In the genomic region with DNA sequence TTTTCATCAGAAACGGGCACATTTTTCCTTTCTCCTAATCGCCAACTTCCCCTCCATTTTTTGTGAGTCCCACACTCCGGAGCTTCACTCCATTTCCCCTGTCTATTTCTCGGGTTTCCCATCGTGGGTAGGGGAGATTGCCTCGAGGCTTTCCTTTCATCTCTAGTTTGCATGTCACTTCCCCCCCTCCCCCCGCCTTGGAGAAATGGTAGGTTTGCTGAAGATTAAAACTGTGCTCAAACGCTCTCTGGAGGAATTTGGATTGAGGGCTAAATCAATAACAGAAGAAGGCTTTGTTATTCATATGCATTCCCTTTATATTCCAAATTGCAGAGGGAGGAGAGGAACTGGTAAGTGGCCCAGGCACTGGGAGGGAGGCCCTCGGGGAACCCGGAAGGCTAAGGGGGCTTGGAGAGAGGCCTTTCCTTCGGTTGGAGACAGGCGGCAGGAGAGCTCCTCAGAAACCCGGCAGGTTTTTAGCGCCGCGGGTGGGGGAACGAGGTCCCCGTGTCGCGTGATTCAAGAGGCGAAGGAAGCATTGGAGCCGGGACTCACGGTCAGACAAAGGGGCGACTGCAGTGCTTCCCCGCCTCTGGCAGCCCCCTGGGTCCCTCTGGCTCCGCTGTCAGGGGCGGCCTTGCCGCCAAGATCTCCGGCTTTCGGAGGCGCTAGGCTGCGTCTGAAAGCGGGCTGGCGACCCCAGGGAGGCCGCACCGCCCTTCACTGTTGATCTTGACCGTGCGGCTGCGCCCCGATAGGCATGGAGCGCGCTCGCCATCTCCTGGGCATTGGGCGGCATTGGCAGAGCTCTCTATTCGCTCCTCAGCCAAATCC, we compare ENCODE assay signal across 8 cellular contexts. TPM values are rescaled to one million over a fixed set of nuclear protein-coding genes. Genes with fewer than 3 reads are reported as not detected.
A peak's percentile ranks its signal among the peaks of the same experiment; 100 is the strongest.
DNase-seq lines count a peak whose midpoint lies in the region; ATAC-seq and TF ChIP-seq lines count a peak whose summit lies in the region.

No MANE protein-coding gene starts in this region.

- intact Hi-C loops in PC-3 (cut with micrococcal nuclease), result loop anchor here (1.0 to 10.0 kb wide), 6 partner anchors 406 to 1062 kb away; no protein-coding TSS in a partner anchor
- intact Hi-C loops in activated T-helper 2 cell treated with anti-CD3 and anti-CD28 coated beads, Interferon-gamma antibody, Interleukin-2, Interleukin-4, amounts not matched to agents 10 μg/mL and 5 μg/mL and 100 μg/mL, durations not matched to agents 14 hours and 24 hours and 36 hours (cut with micrococcal nuclease), result loop anchor here (1.0 to 5.0 kb wide), 5 partner anchors 14 to 730 kb away; a partner anchor contains a TSS

- no peaks in the 10 kb centered on the region for H3K79me2 ChIP-seq in PC-3 (ENCODE audit: low read length)

- H3F3A ChIP-seq in PC-3 (ENCODE audit: low read length, unreplicated experiment), result no peaks in the 10 kb centered on the region

- peak; percentile 90 for TF ChIP-seq CTCF in PC-3 (conservative IDR thresholded peaks at IDR 0.05; ENCODE audit: low read depth, low read length)
- TF ChIP-seq CTCF in gastroesophageal sphincter (IDR thresholded peaks at IDR 0.05), result peak in 3 of 4 experiments; percentile 54 to 88 (median 61)
- TF ChIP-seq CTCF in upper lobe of left lung (IDR thresholded peaks at IDR 0.05), result peak; percentile 67 to 90 (median 78)

- DNase-seq in DMS153 treated with DMSO at 0.1 percent for 48 hours (lab: John Stamatoyannopoulos, UW; ENCODE audit: unreplicated experiment) (peak; percentile 95), PC-3 (peak; percentile 80), occipital lobe (lab: John Stamatoyannopoulos, UW) (peak; percentile 6), upper lobe of left lung (peak; percentile 66 to 90)
- DNase-seq in activated T-helper 2 cell treated with anti-CD3 and anti-CD28 coated beads, Interferon-gamma antibody, Interleukin-2, Interleukin-4, amounts not matched to agents 10 μg/mL and 5 μg/mL and 100 μg/mL, durations not matched to agents 14 hours and 24 hours and 36 hours (ENCODE audit: low spot score), result no peak

- H3K36me3 Mint-ChIP-seq in activated T-helper 2 cell treated with anti-CD3 and anti-CD28 coated beads, Interferon-gamma antibody, Interleukin-2, Interleukin-4, amounts not matched to agents 10 μg/mL and 5 μg/mL and 100 μg/mL, durations not matched to agents 14 hours and 24 hours and 36 hours (ENCODE audit: low read depth), result no peaks in the 10 kb centered on the region

- H3K9me3 ChIP-seq in HUES48 (ENCODE audit: control insufficient read depth, insufficient read depth, low read length) (no peaks in the 10 kb centered on the region; the same call in 1 of the 2 replicates), PC-3 (ENCODE audit: low read length) (no peaks in the 10 kb centered on the region), gastroesophageal sphincter (no peaks in the 10 kb centered on the region), upper lobe of left lung (no peaks in the 10 kb centered on the region)

- H4K20me1 ChIP-seq in PC-3 (ENCODE audit: low read length), result no peaks in the 10 kb centered on the region

- TF ChIP-seq EP300 in gastroesophageal sphincter (IDR thresholded peaks at IDR 0.05) (no peak), upper lobe of left lung (IDR thresholded peaks at IDR 0.05) (no peak)

- no peaks in the 10 kb centered on the region for H3K9me2 ChIP-seq in PC-3 (replicated peaks; ENCODE audit: low read length)

- H3K27ac ChIP-seq in HUES48 (ENCODE audit: low read depth, low read length) (peak overlapping the region; percentile 56), PC-3 (ENCODE audit: low read length) (no peak overlapping the region), gastroesophageal sphincter (no peak overlapping the region), upper lobe of left lung (no peak overlapping the region)

- H3K36me3 ChIP-seq in HUES48 (ENCODE audit: control insufficient read depth, insufficient read depth, low read length) (no peaks in the 10 kb centered on the region), PC-3 (ENCODE audit: low read depth, low read length) (no peaks in the 10 kb centered on the region), gastroesophageal sphincter (no peaks in the 10 kb centered on the region), upper lobe of left lung (no peaks in the 10 kb centered on the region)

- WGBS in gastroesophageal sphincter (ENCODE audit: low coverage in 1 of 2), 2 donors, result 3% methylated on average over 23 to 42 of the region's 45 CpGs
- WGBS in upper lobe of left lung, 2 donors, result 1 to 2% methylated on average over 20 to 42 of the region's 45 CpGs

- peak overlapping the region; percentile 99 for H3K4me2 ChIP-seq in PC-3 (ENCODE audit: low read length)

- H3K9ac ChIP-seq in HUES48 (ENCODE audit: low read depth, low read length) (no peak overlapping the region), PC-3 (ENCODE audit: low read length) (peak overlapping the region; percentile 56)

- TF ChIP-seq POLR2A in gastroesophageal sphincter (IDR thresholded peaks at IDR 0.05) (no peak), upper lobe of left lung (IDR thresholded peaks at IDR 0.05) (no peak)

- peaks cover 86% of the 10 kb centered on the region for H3K27me3 Mint-ChIP-seq in activated T-helper 2 cell treated with anti-CD3 and anti-CD28 coated beads, Interferon-gamma antibody, Interleukin-2, Interleukin-4, amounts not matched to agents 10 μg/mL and 5 μg/mL and 100 μg/mL, durations not matched to agents 14 hours and 24 hours and 36 hours (ENCODE audit: low read depth)

- H3K27ac Mint-ChIP-seq in activated T-helper 2 cell treated with anti-CD3 and anti-CD28 coated beads, Interferon-gamma antibody, Interleukin-2, Interleukin-4, amounts not matched to agents 10 μg/mL and 5 μg/mL and 100 μg/mL, durations not matched to agents 14 hours and 24 hours and 36 hours, result no peak overlapping the region

- H3K27me3 ChIP-seq in HUES48 (ENCODE audit: control insufficient read depth, insufficient read depth, low read length) (peaks cover 99% of the 10 kb centered on the region), PC-3 (ENCODE audit: low read length) (0 out of 2 replicates have a peak, but pooled peaks cover 3% of the 10 kb centered on the region), gastroesophageal sphincter (peaks cover 100% of the 10 kb centered on the region), upper lobe of left lung (peaks cover 0 to 96% (median 62%) of the 10 kb centered on the region in 4 donors)

- H2AFZ ChIP-seq in PC-3 (ENCODE audit: low read length), result peak overlapping the region; percentile 98

- CTCF ChIA-PET in PC-3 (lab: Charles Lee), result interaction anchor here (0.6 to 2.5 kb wide), 6 partner anchors 9 to 894 kb away, joined by 3 to 12 read pairs (median 4); no protein-coding TSS in a partner anchor

- POLR2A ChIA-PET in PC-3 (lab: Charles Lee; ENCODE audit: unreplicated experiment), result no interaction called here

- ATAC-seq in GM21390 (IDR thresholded peaks at IDR 0.05; ENCODE audit: unreplicated experiment), result peak; percentile 84
- ATAC-seq in PC-3, result peak; percentile 86
- peak; percentile 69 for ATAC-seq in gastroesophageal sphincter
- peak; percentile 74 to 86 for ATAC-seq in upper lobe of left lung (ENCODE audit: low FRiP score in 2 of 2)

- H3K4me3 Mint-ChIP-seq in activated T-helper 2 cell treated with anti-CD3 and anti-CD28 coated beads, Interferon-gamma antibody, Interleukin-2, Interleukin-4, amounts not matched to agents 10 μg/mL and 5 μg/mL and 100 μg/mL, durations not matched to agents 14 hours and 24 hours and 36 hours (ENCODE audit: low read depth), result peak overlapping the region; percentile 45

- H3K4me1 ChIP-seq in HUES48 (ENCODE audit: control insufficient read depth, insufficient read depth, low read length) (peaks cover 33% of the 10 kb centered on the region), PC-3 (ENCODE audit: insufficient read depth, low read length) (peaks cover 5% of the 10 kb centered on the region; the same call in 1 of the 2 replicates), gastroesophageal sphincter (peaks cover 0 to 57% (median 24%) of the 10 kb centered on the region in 3 donors), upper lobe of left lung (peaks cover 27 to 49% (median 33%) of the 10 kb centered on the region in 4 donors)

- peak overlapping the region; percentile 55 for H3K4me3 ChIP-seq in HUES48 (ENCODE audit: low read depth, low read length)
- H3K4me3 ChIP-seq in PC-3 (ENCODE audit: low read length), result peak overlapping the region; percentile 88
- peak overlapping the region; percentile 5 to 46 for H3K4me3 ChIP-seq in gastroesophageal sphincter
- peak overlapping the region; percentile 30 to 52 (median 36) for H3K4me3 ChIP-seq in upper lobe of left lung

- BruUV-seq in PC-3 (replicated peaks; lab: Mats Ljungman, UMichigan), result TSS peak; percentile 24

- H3K9me3 Mint-ChIP-seq in activated T-helper 2 cell treated with anti-CD3 and anti-CD28 coated beads, Interferon-gamma antibody, Interleukin-2, Interleukin-4, amounts not matched to agents 10 μg/mL and 5 μg/mL and 100 μg/mL, durations not matched to agents 14 hours and 24 hours and 36 hours, result no peaks in the 10 kb centered on the region

- H3K4me1 Mint-ChIP-seq in activated T-helper 2 cell treated with anti-CD3 and anti-CD28 coated beads, Interferon-gamma antibody, Interleukin-2, Interleukin-4, amounts not matched to agents 10 μg/mL and 5 μg/mL and 100 μg/mL, durations not matched to agents 14 hours and 24 hours and 36 hours (ENCODE audit: low read depth), result peaks cover 15% of the 10 kb centered on the region

RNA-seq across cellular contexts. Expression of a gene that starts 2.4 kb away (rescaled TPM):
- total RNA-seq in PC-3 (2014; rRNA removed), result not detected in 2 replicates
- not detected in 2 replicates for total RNA-seq in activated T-helper 2 cell treated with anti-CD3 and anti-CD28 coated beads, Interferon-gamma antibody, Interleukin-2, Interleukin-4, amounts not matched to agents 10 μg/mL and 5 μg/mL and 100 μg/mL, durations not matched to agents 14 hours and 24 hours and 36 hours
- total RNA-seq in gastroesophageal sphincter, result not detected
- not detected for total RNA-seq in occipital lobe
- total RNA-seq in upper lobe of left lung, result not detected

RNA-seq across cellular contexts. Expression of a gene that starts 4.7 kb away (rescaled TPM):
- total RNA-seq in PC-3 (2014; rRNA removed) (0.36 and 0.46 TPM in 2 replicates), gastroesophageal sphincter (not detected), occipital lobe (not detected), upper lobe of left lung (not detected)
- total RNA-seq in activated T-helper 2 cell treated with anti-CD3 and anti-CD28 coated beads, Interferon-gamma antibody, Interleukin-2, Interleukin-4, amounts not matched to agents 10 μg/mL and 5 μg/mL and 100 μg/mL, durations not matched to agents 14 hours and 24 hours and 36 hours, result not detected in 2 replicates

RNA-seq across cellular contexts. Expression of a gene that starts 9.9 kb away (rescaled TPM):
- total RNA-seq in PC-3 (2014; rRNA removed) (not detected in 2 replicates), gastroesophageal sphincter (not detected), occipital lobe (not detected), upper lobe of left lung (not detected)
- not detected in 2 replicates for total RNA-seq in activated T-helper 2 cell treated with anti-CD3 and anti-CD28 coated beads, Interferon-gamma antibody, Interleukin-2, Interleukin-4, amounts not matched to agents 10 μg/mL and 5 μg/mL and 100 μg/mL, durations not matched to agents 14 hours and 24 hours and 36 hours

RNA-seq across cellular contexts. Expression of a gene that starts 13.4 kb away (rescaled TPM):
- total RNA-seq in PC-3 (2014; rRNA removed) (not detected in 2 replicates), gastroesophageal sphincter (under 1 TPM in 1 of 4 donors, not detected in 3; 0.08 TPM), occipital lobe (not detected), upper lobe of left lung (not detected)
- total RNA-seq in activated T-helper 2 cell treated with anti-CD3 and anti-CD28 coated beads, Interferon-gamma antibody, Interleukin-2, Interleukin-4, amounts not matched to agents 10 μg/mL and 5 μg/mL and 100 μg/mL, durations not matched to agents 14 hours and 24 hours and 36 hours, result not detected in 2 replicates

RNA-seq across cellular contexts. Expression of a gene that starts 19.4 kb away (rescaled TPM):
- total RNA-seq in PC-3 (2014; rRNA removed) (not detected in 2 replicates), gastroesophageal sphincter (under 1 TPM in 3 of 4 donors, not detected in 1; 0.31 to 0.67 (median 0.52) TPM), occipital lobe (not detected), upper lobe of left lung (under 1 TPM in 2 of 6 donors, not detected in 4; 0.47 to 0.55 TPM)
- not detected in 2 replicates for total RNA-seq in activated T-helper 2 cell treated with anti-CD3 and anti-CD28 coated beads, Interferon-gamma antibody, Interleukin-2, Interleukin-4, amounts not matched to agents 10 μg/mL and 5 μg/mL and 100 μg/mL, durations not matched to agents 14 hours and 24 hours and 36 hours

Comparison
In these comparisons a context has a peak if more than half of its experiments do, and no peak if none do; other contexts are left out.
1. H3K4me3 ChIP-seq: peak in every context shown above with its lines; median percentile 88 in PC-3; 55 in HUES48; 36 in upper lobe of left lung; 26 in gastroesophageal sphincter.